Comparison of ENCODE assay signal across 1 cellular context in the genomic region with DNA sequence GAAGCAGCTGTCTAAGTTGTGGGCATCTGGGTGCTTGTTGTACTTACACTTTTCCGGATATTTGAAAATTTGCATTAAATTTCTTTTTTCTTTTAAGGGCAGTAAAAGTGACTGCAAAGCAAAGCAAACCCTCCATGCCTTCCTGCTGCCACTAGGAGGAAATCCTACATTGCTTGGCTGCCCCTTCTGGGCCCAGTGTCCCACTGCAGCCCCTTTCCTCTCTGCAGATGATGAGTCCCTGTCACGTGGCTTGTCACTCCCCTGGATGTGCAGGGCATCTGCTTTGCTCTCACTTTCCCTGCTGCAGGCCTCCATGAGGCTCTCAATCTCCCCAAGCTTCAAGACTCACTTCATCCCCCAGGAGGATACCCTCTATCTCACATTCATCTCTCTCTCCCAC.
TF ChIP-seq lines count a peak whose summit lies in the region.

No MANE protein-coding gene starts in this region.

TF ChIP-seq in HepG2, 621 proteins besides CTCF, POLR2A, EP300 and RAD21:
- TF ChIP-seq, protein P1, sequence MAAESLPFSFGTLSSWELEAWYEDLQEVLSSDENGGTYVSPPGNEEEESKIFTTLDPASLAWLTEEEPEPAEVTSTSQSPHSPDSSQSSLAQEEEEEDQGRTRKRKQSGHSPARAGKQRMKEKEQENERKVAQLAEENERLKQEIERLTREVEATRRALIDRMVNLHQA (CRISPR knock-in tag; IDR thresholded peaks at IDR 0.05), result no peak
- peak; percentile 39 for TF ChIP-seq STAG1 (CRISPR knock-in tag; IDR thresholded peaks at IDR 0.05)
